ENCODE assay signal across 1 cellular context in genomic region chr13:110307697-110308376, GRCh38.
A peak's percentile ranks its signal among the peaks of the same experiment; 100 is the strongest.
TF ChIP-seq lines count a peak whose summit lies in the region.

No MANE protein-coding gene starts in this region.

TF ChIP-seq in H1, 55 proteins besides CTCF, POLR2A, EP300 and RAD21:
- TF ChIP-seq RNF2 (IDR thresholded peaks at IDR 0.05; ENCODE audit: borderline replicate concordance, low read depth, low read length, missing control alignments, poor library complexity, severe bottlenecking) = peak; percentile 53
- TF ChIP-seq E2F6 (IDR thresholded peaks at IDR 0.05) = peak; percentile 62
- TF ChIP-seq EGR1 (IDR thresholded peaks at IDR 0.05; ENCODE audit: borderline replicate concordance, low read depth, low read length) = no peak
- TF ChIP-seq SUZ12 (IDR thresholded peaks at IDR 0.05; ENCODE audit: low read length) = peak; percentile 74; the same call in 1 of the 2 replicates
- peak; percentile 78 for TF ChIP-seq EZH2 (IDR thresholded peaks at IDR 0.05; ENCODE audit: low read depth, low read length, severe bottlenecking)
